10 cellular contexts compared by ENCODE assay signal in genomic region chr14:68938515-68939423, GRCh38. TPM values are rescaled to one million over a fixed set of nuclear protein-coding genes. Genes with fewer than 3 reads are reported as not detected.
A peak's percentile ranks its signal among the peaks of the same experiment; 100 is the strongest.
DNase-seq lines count a peak whose midpoint lies in the region; ATAC-seq and TF ChIP-seq lines count a peak whose summit lies in the region.
"Had no signal": no experiment of that assay in that cellular context is flagged by ENCODE, and none has a peak within 500 bp of the region (broad histone marks: within the 10 kb centered on the region; RNA-seq: fewer than 3 reads in every experiment).

No MANE protein-coding gene starts in this region.

- in situ Hi-C loops in gastrocnemius medialis (cut with MboI; ENCODE audit: low sequenced_read_pairs in 4 of 4), result no loop called here

- H3K79me2 ChIP-seq in GM23338 (replicated peaks; ENCODE audit: insufficient read depth), result peaks cover 100% of the 10 kb centered on the region

- TF ChIP-seq POLR2A in gastrocnemius medialis (IDR thresholded peaks at IDR 0.05), result no peak

- peaks cover 7% of the 10 kb centered on the region for H3K36me3 Mint-ChIP-seq in GM23338 (ENCODE audit: low read depth)
- H3K36me3 Mint-ChIP-seq in activated naive CD8-positive, alpha-beta T cell treated with anti-CD3 and anti-CD28 coated beads, Interleukin-2, amount 10 ng/mL, durations not matched to agents 7 days and 5 days, result no peaks in the 10 kb centered on the region

- no peaks in the 10 kb centered on the region for H3F3A ChIP-seq in GM23338 (replicated peaks; ENCODE audit: low read depth)

- peaks cover 19% of the 10 kb centered on the region for H3K27me3 Mint-ChIP-seq in GM23338 (ENCODE audit: insufficient read depth, low read depth, poor library complexity)
- H3K27me3 Mint-ChIP-seq in activated naive CD8-positive, alpha-beta T cell treated with anti-CD3 and anti-CD28 coated beads, Interleukin-2, amount 10 ng/mL, durations not matched to agents 7 days and 5 days, result no peaks in the 10 kb centered on the region

- no peaks in the 10 kb centered on the region for H3K9me2 ChIP-seq in GM23338 (ENCODE audit: insufficient read depth)

- DNase-seq in GM23338 (ENCODE audit: low spot score) (no peak), right atrium auricular region (ENCODE audit: low spot score) (no peak), gastrocnemius medialis (no peak), NCI-H2107 treated with DMSO at 0.1 percent for 48 hours (lab: John Stamatoyannopoulos, UW; ENCODE audit: unreplicated experiment) (no peak), pons (ENCODE audit: low spot score) (no peak), NCI-H345 (lab: John Stamatoyannopoulos, UW) (no peak)
- DNase-seq in activated naive CD8-positive, alpha-beta T cell treated with anti-CD3 and anti-CD28 coated beads, Interleukin-2, amount 10 ng/mL, durations not matched to agents 7 days and 5 days, result no peak
- DNase-seq in effector CD4-positive, alpha-beta T cell, result no peak
- DNase-seq: activated CD8-positive, alpha-beta memory T cell treated with anti-CD3 and anti-CD28 coated beads for 24 hours; NCI-H2081 had no signal

- H3K9me3 ChIP-seq in right atrium auricular region (no peaks in the 10 kb centered on the region), gastrocnemius medialis (no peaks in the 10 kb centered on the region)

- no peaks in the 10 kb centered on the region for H3K27me3 ChIP-seq in GM23338 (ENCODE audit: insufficient read depth)
- no peaks in the 10 kb centered on the region for H3K27me3 ChIP-seq in right atrium auricular region
- H3K27me3 ChIP-seq in gastrocnemius medialis, result no peaks in the 10 kb centered on the region

- H2AFZ ChIP-seq in GM23338, result no peak overlapping the region

- intact Hi-C loops in gastrocnemius medialis (cut with DNase I; ENCODE audit: low total_unique reads), result no loop called here

- H3K4me1 ChIP-seq in GM23338 (ENCODE audit: insufficient read depth), result peaks cover 67% of the 10 kb centered on the region
- peaks cover 0 to 89% of the 10 kb centered on the region in 2 donors for H3K4me1 ChIP-seq in right atrium auricular region
- H3K4me1 ChIP-seq in gastrocnemius medialis, result peaks cover 21 to 33% of the 10 kb centered on the region in 2 donors

- H3K9me3 Mint-ChIP-seq in GM23338, result no peaks in the 10 kb centered on the region
- H3K9me3 Mint-ChIP-seq in activated naive CD8-positive, alpha-beta T cell treated with anti-CD3 and anti-CD28 coated beads, Interleukin-2, amount 10 ng/mL, durations not matched to agents 7 days and 5 days, result no peaks in the 10 kb centered on the region

- peaks cover 85% of the 10 kb centered on the region for H3K4me1 Mint-ChIP-seq in GM23338
- H3K4me1 Mint-ChIP-seq in activated naive CD8-positive, alpha-beta T cell treated with anti-CD3 and anti-CD28 coated beads, Interleukin-2, amount 10 ng/mL, durations not matched to agents 7 days and 5 days, result peaks cover 36% of the 10 kb centered on the region

- TF ChIP-seq CTCF in GM23338 (conservative IDR thresholded peaks at IDR 0.05; ENCODE audit: low read depth in 2 of 2) (no peak), right atrium auricular region (IDR thresholded peaks at IDR 0.05) (no peak), gastrocnemius medialis (IDR thresholded peaks at IDR 0.05 in 4 of 5, conservative IDR thresholded peaks at IDR 0.05 in 1 of 5) (no peak)

- H3K36me3 ChIP-seq in GM23338 (ENCODE audit: insufficient read depth), result no peaks in the 10 kb centered on the region; the same call in 1 of the 2 replicates
- H3K36me3 ChIP-seq in right atrium auricular region, result no peaks in the 10 kb centered on the region
- no peaks in the 10 kb centered on the region for H3K36me3 ChIP-seq in gastrocnemius medialis

- H3K4me3 ChIP-seq in GM23338, result no peak overlapping the region
- H3K4me3 ChIP-seq in right atrium auricular region, result no peak overlapping the region
- H3K4me3 ChIP-seq in gastrocnemius medialis, result no peak overlapping the region

- peak overlapping the region; percentile 23; the same call in 1 of the 2 replicates for H3K27ac Mint-ChIP-seq in GM23338
- H3K27ac Mint-ChIP-seq in activated naive CD8-positive, alpha-beta T cell treated with anti-CD3 and anti-CD28 coated beads, Interleukin-2, amount 10 ng/mL, durations not matched to agents 7 days and 5 days, result peak overlapping the region; percentile 66

- peaks cover 64% of the 10 kb centered on the region for H4K20me1 ChIP-seq in GM23338 (replicated peaks; ENCODE audit: insufficient read depth)

- no peak overlapping the region for H3K4me3 Mint-ChIP-seq in GM23338
- H3K4me3 Mint-ChIP-seq in activated naive CD8-positive, alpha-beta T cell treated with anti-CD3 and anti-CD28 coated beads, Interleukin-2, amount 10 ng/mL, durations not matched to agents 7 days and 5 days, result peak overlapping the region; percentile 72

- peak overlapping the region; percentile 45; the same call in 1 of the 2 replicates for H3K4me2 ChIP-seq in GM23338

- H3K27ac ChIP-seq in GM23338 (ENCODE audit: low read depth), result peak overlapping the region; percentile 81
- H3K27ac ChIP-seq in right atrium auricular region, result peak overlapping the region; percentile 86 to 91
- peak overlapping the region; percentile 65 to 81 (median 74) for H3K27ac ChIP-seq in gastrocnemius medialis

- ATAC-seq in GM23338 (no peak), gastrocnemius medialis (no peak)
- ATAC-seq in activated naive CD8-positive, alpha-beta T cell treated with anti-CD3 and anti-CD28 coated beads, Interleukin-2, amount 10 ng/mL, durations not matched to agents 7 days and 5 days (ENCODE audit: low read depth), result no peak

- POLR2A ChIA-PET in activated naive CD8-positive, alpha-beta T cell treated with anti-CD3 and anti-CD28 coated beads, Interleukin-2, amount 10 ng/mL, durations not matched to agents 7 days and 5 days (lab: Charles Lee), result interaction anchor here (1.0 to 2.7 kb wide), 8 partner anchors 10 to 39 kb away, joined by 3 to 13 read pairs (median 4); no protein-coding TSS in a partner anchor

TF ChIP-seq in GM23338, 12 proteins besides CTCF, POLR2A, EP300 and RAD21:
- TF ChIP-seq CREB1 (CRISPR knock-in tag; IDR thresholded peaks at IDR 0.05; ENCODE audit: low read depth), result no peak

RNA-seq across cellular contexts. Expression of gene ACTN1, which starts 40.3 kb away (rescaled TPM):
- total RNA-seq in GM23338 (2014; rRNA removed; shearing (Covaris generic)), result 257 and 280 TPM in 2 replicates
- 121 and 129 TPM in 2 replicates for polyA plus RNA-seq in GM23338 (2016; fragmentation: Nextera tagmentation; extraction: Ambion mirVana)
- 10 to 100 TPM; 63.8 to 71.5 TPM for total RNA-seq in activated naive CD8-positive, alpha-beta T cell treated with anti-CD3 and anti-CD28 coated beads, Interleukin-2, amount 10 ng/mL, durations not matched to agents 7 days and 5 days
- 100 to 1,000 TPM; 170 to 316 TPM for total RNA-seq in right atrium auricular region
- 10 to 100 TPM; 10.0 to 17.3 (median 14.1) TPM for total RNA-seq in gastrocnemius medialis
